In genomic region chr17:81246679-81247338, GRCh38 we compare ENCODE assay signal across 30 cellular contexts. TPM values are rescaled to one million over a fixed set of nuclear protein-coding genes. Genes with fewer than 3 reads are reported as not detected.
DNase-seq lines count a peak whose midpoint lies in the region; ATAC-seq and TF ChIP-seq lines count a peak whose summit lies in the region.
"Had no signal": no experiment of that assay in that cellular context is flagged by ENCODE, and none has a peak within 500 bp of the region (broad histone marks: within the 10 kb centered on the region; RNA-seq: fewer than 3 reads in every experiment).

No MANE protein-coding gene starts in this region.

- TF ChIP-seq CTCF in Caco-2 (IDR thresholded peaks at IDR 0.05; ENCODE audit: insufficient read depth in 1 of 2, low read depth in 1 of 2, low read length in 1 of 2, severe bottlenecking in 1 of 2, unreplicated experiment in 1 of 2) (no peak), WTC11 (IDR thresholded peaks at IDR 0.05) (no peak), right lobe of liver (IDR thresholded peaks at IDR 0.05) (no peak)

- no peaks in the 10 kb centered on the region for H3K4me1 ChIP-seq in Caco-2
- peaks cover 0 to 22% (median 1%) of the 10 kb centered on the region in 4 donors for H3K4me1 ChIP-seq in right lobe of liver
- H3K4me1 ChIP-seq: breast epithelium had no signal

- H3K4me3 Mint-ChIP-seq in Caco-2 (ENCODE audit: unreplicated experiment) (no peak overlapping the region), WTC11 (no peak overlapping the region)
- H3K4me3 Mint-ChIP-seq: activated B cell treated with CpG ODN at 0.5 μM for 24 hours; activated naive CD4-positive, alpha-beta T cell treated with anti-CD3 and anti-CD28 coated beads, Interleukin-2, amount 50 U/mL, for 24 hours; activated T-helper 17 cell treated with anti-CD3 and anti-CD28 coated beads, Interleukin-2, amount 50 U/mL, for 72 hours; memory B cell; nephron progenitor cell had no signal

- no peak overlapping the region for H3K27ac ChIP-seq in right lobe of liver
- H3K27ac ChIP-seq: 22Rv1, breast epithelium, HL-60, ovary, SJSA1 had no signal

- DNase-seq in NCI-H82 (lab: John Stamatoyannopoulos, UW) (peak; percentile 21), NCI-H82 treated with DMSO at 0.1 percent for 48 hours (lab: John Stamatoyannopoulos, UW; ENCODE audit: unreplicated experiment) (no peak), Caco-2 (no peak), WTC11 (ENCODE audit: low spot score) (no peak), right lobe of liver (peak in 2 of 3 donors; percentile 19 to 56)
- DNase-seq: activated B cell treated with CpG ODN at 0.5 μM for 24 hours; activated CD8-positive, alpha-beta memory T cell treated with anti-CD3 and anti-CD28 coated beads, Interleukin-2, amount 50 U/mL, for 4 hours; amygdala; H7; hypothalamus; Karpas-422; left colon; NCI-H1436; NCI-H2081 treated with DMSO at 0.1 percent for 48 hours; NCI-H226; NCI-H69; nephron progenitor cell; ovary; small intestine; stimulated activated naive CD8-positive, alpha-beta T cell treated with anti-CD3 and anti-CD28 coated beads, Interleukin-15, Interleukin-2, amounts not matched to agents 100 U/mL and 50 U/mL, for 24 hours had no signal

- no peaks in the 10 kb centered on the region for H3K27me3 ChIP-seq in Caco-2 (replicated peaks; ENCODE audit: control insufficient read depth, insufficient read depth, low read length)
- H3K27me3 ChIP-seq in right lobe of liver: no peaks in the 10 kb centered on the region
- H3K27me3 ChIP-seq: breast epithelium, ovary, SJSA1 had no signal

- H3K36me3 Mint-ChIP-seq in Caco-2 (ENCODE audit: insufficient read depth, unreplicated experiment) (peaks cover 80% of the 10 kb centered on the region), WTC11 (no peaks in the 10 kb centered on the region)
- H3K36me3 Mint-ChIP-seq: memory B cell had no signal

- no peaks in the 10 kb centered on the region for H3K27me3 Mint-ChIP-seq in Caco-2 (ENCODE audit: insufficient read depth, unreplicated experiment)
- H3K27me3 Mint-ChIP-seq in WTC11 (ENCODE audit: low read depth): no peaks in the 10 kb centered on the region
- H3K27me3 Mint-ChIP-seq: activated B cell treated with CpG ODN at 0.5 μM for 24 hours; activated naive CD4-positive, alpha-beta T cell treated with anti-CD3 and anti-CD28 coated beads, Interleukin-2, amount 50 U/mL, for 24 hours; activated T-helper 17 cell treated with anti-CD3 and anti-CD28 coated beads, Interleukin-2, amount 50 U/mL, for 72 hours; memory B cell had no signal

- H3K27ac Mint-ChIP-seq in Caco-2 (ENCODE audit: unreplicated experiment) (peak overlapping the region; percentile 36), WTC11 (peak overlapping the region; percentile 49; the same call in 1 of the 2 replicates)
- H3K27ac Mint-ChIP-seq: activated B cell treated with CpG ODN at 0.5 μM for 24 hours; activated naive CD4-positive, alpha-beta T cell treated with anti-CD3 and anti-CD28 coated beads, Interleukin-2, amount 50 U/mL, for 24 hours; activated T-helper 17 cell treated with anti-CD3 and anti-CD28 coated beads, Interleukin-2, amount 50 U/mL, for 72 hours; memory B cell had no signal

- H3K36me3 ChIP-seq in Caco-2 (ENCODE audit: control insufficient read depth, insufficient read depth, low read length) (peaks cover 3% of the 10 kb centered on the region; the same call in 1 of the 2 replicates), right lobe of liver (peaks cover 1 to 24% (median 3%) of the 10 kb centered on the region in 4 donors)
- H3K36me3 ChIP-seq: breast epithelium, ovary had no signal

- no TSS peak for BruUV-seq in Caco-2 (replicated peaks; lab: Mats Ljungman, UMichigan)

- ATAC-seq in WTC11: no peak
- ATAC-seq in right lobe of liver: peak in 1 of 4 donors; percentile 3
- no peak for ATAC-seq in GM21737 (IDR thresholded peaks at IDR 0.05; ENCODE audit: unreplicated experiment)
- ATAC-seq in GM19463 (IDR thresholded peaks at IDR 0.05; ENCODE audit: unreplicated experiment): no peak
- no peak for ATAC-seq in HG02763 (IDR thresholded peaks at IDR 0.05; ENCODE audit: unreplicated experiment)
- ATAC-seq: activated T-helper 17 cell treated with anti-CD3 and anti-CD28 coated beads, Interleukin-2, amount 50 U/mL, for 72 hours; left colon; stimulated activated naive CD8-positive, alpha-beta T cell treated with anti-CD3 and anti-CD28 coated beads, Interleukin-15, Interleukin-2, amounts not matched to agents 100 U/mL and 50 U/mL, for 24 hours had no signal

- H3K4me3 ChIP-seq in Caco-2 (ENCODE audit: low read depth, low read length) (no peak overlapping the region), right lobe of liver (no peak overlapping the region)
- H3K4me3 ChIP-seq: breast epithelium, ovary, SJSA1 had no signal

- H3K4me1 Mint-ChIP-seq in Caco-2 (ENCODE audit: low read depth, unreplicated experiment) (peaks cover 6% of the 10 kb centered on the region), WTC11 (peaks cover 9% of the 10 kb centered on the region)

- POLR2A ChIA-PET in Caco-2 (lab: Charles Lee) (no interaction called here), WTC11 (lab: Charles Lee) (no interaction called here)

- 98% methylated on average over 10 of the region's 28 CpGs for WGBS in right lobe of liver (ENCODE audit: insufficient coverage, low coverage, low lambda C conversion rate, missing lambda C conversion rate)

- intact Hi-C loops in Caco-2 (cut with micrococcal nuclease; ENCODE audit: unreplicated experiment) (no loop called here), right lobe of liver (cut with DNase I) (loop anchor here in 1 of 2 donors (10.0 kb wide), 1 partner anchor 222 kb away; no protein-coding TSS in a partner anchor)

- no peaks in the 10 kb centered on the region for H3K9me3 Mint-ChIP-seq in Caco-2 (ENCODE audit: unreplicated experiment)
- no peaks in the 10 kb centered on the region for H3K9me3 Mint-ChIP-seq in WTC11
- H3K9me3 Mint-ChIP-seq: activated B cell treated with CpG ODN at 0.5 μM for 24 hours; activated naive CD4-positive, alpha-beta T cell treated with anti-CD3 and anti-CD28 coated beads, Interleukin-2, amount 50 U/mL, for 24 hours; activated T-helper 17 cell treated with anti-CD3 and anti-CD28 coated beads, Interleukin-2, amount 50 U/mL, for 72 hours; memory B cell; nephron progenitor cell had no signal

- H3K9me3 ChIP-seq in Caco-2 (peaks cover 6% of the 10 kb centered on the region; the same call in 1 of the 2 replicates), right lobe of liver (no peaks in the 10 kb centered on the region)
- H3K9me3 ChIP-seq: breast epithelium, ovary had no signal

- CTCF ChIA-PET in Caco-2 (lab: Charles Lee): interaction anchor here (0.6 kb wide), 1 partner anchor 1505 kb away, joined by 3 read pairs; no protein-coding TSS in a partner anchor
- CTCF ChIA-PET in WTC11 (lab: Charles Lee): no interaction called here

- TF ChIP-seq POLR2A in right lobe of liver (IDR thresholded peaks at IDR 0.05): no peak

TF ChIP-seq in WTC11, 78 proteins besides CTCF, POLR2A, EP300 and RAD21 (continues in another document):
- TF ChIP-seq PRRX2 (CRISPR knock-in tag; IDR thresholded peaks at IDR 0.05) (no peak), ATF1 (CRISPR knock-in tag; IDR thresholded peaks at IDR 0.05) (no peak), ZNF396 (CRISPR knock-in tag; IDR thresholded peaks at IDR 0.05; ENCODE audit: borderline replicate concordance) (no peak), GRHL2 (CRISPR knock-in tag; IDR thresholded peaks at IDR 0.05; ENCODE audit: insufficient replicate concordance, severe bottlenecking) (no peak)
- TF ChIP-seq, protein P1, sequence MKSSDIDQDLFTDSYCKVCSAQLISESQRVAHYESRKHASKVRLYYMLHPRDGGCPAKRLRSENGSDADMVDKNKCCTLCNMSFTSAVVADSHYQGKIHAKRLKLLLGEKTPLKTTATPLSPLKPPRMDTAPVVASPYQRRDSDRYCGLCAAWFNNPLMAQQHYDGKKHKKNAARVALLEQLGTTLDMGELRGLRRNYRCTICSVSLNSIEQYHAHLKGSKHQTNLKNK (CRISPR knock-in tag; IDR thresholded peaks at IDR 0.05): no peak
- TF ChIP-seq, protein P2, sequence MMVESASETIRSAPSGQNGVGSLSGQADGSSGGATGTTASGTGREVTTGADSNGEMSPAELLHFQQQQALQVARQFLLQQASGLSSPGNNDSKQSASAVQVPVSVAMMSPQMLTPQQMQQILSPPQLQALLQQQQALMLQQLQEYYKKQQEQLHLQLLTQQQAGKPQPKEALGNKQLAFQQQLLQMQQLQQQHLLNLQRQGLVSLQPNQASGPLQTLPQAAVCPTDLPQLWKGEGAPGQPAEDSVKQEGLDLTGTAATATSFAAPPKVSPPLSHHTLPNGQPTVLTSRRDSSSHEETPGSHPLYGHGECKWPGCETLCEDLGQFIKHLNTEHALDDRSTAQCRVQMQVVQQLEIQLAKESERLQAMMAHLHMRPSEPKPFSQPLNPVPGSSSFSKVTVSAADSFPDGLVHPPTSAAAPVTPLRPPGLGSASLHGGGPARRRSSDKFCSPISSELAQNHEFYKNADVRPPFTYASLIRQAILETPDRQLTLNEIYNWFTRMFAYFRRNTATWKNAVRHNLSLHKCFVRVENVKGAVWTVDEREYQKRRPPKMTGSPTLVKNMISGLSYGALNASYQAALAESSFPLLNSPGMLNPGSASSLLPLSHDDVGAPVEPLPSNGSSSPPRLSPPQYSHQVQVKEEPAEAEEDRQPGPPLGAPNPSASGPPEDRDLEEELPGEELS (CRISPR knock-in tag; IDR thresholded peaks at IDR 0.05): no peak

RNA-seq across cellular contexts. Expression of gene NDUFAF8, which starts 7.7 kb away (rescaled TPM):
- total RNA-seq in Caco-2 (2022) (65.0 and 66.7 TPM in 2 replicates), WTC11 (2021) (58.6 to 73.0 TPM (median 59.9 TPM) in 3 replicates), right lobe of liver (10 to 100 TPM; 15.7 to 35.9 (median 23.3) TPM)

RNA-seq across cellular contexts. Expression of gene TEPSIN, which starts 8.0 kb away (rescaled TPM):
- total RNA-seq in Caco-2 (2022) (38.7 and 40.3 TPM in 2 replicates), WTC11 (2021) (32.2 to 40.7 TPM (median 35.4 TPM) in 3 replicates), right lobe of liver (10 to 100 TPM; 11.9 to 27.6 (median 18.1) TPM)

RNA-seq across cellular contexts. Expression of gene CEP131, which starts 24.0 kb away (rescaled TPM):
- total RNA-seq in Caco-2 (2022) (28.4 and 29.4 TPM in 2 replicates), WTC11 (2021) (32.4 to 35.2 TPM (median 34.3 TPM) in 3 replicates), right lobe of liver (1 to 10 TPM; 1.5 to 4.3 (median 2.1) TPM)

RNA-seq across cellular contexts. Expression of gene SLC38A10, which starts 48.3 kb away (rescaled TPM):
- total RNA-seq in Caco-2 (2022) (131 and 137 TPM in 2 replicates), WTC11 (2021) (47.0 to 62.4 TPM (median 53.9 TPM) in 3 replicates), right lobe of liver (100 to 1,000 TPM in 1 of 6 experiments, 10 to 100 TPM in 5; 60.9 to 104 (median 86.1) TPM)

Comparison
In these comparisons a context has a peak if more than half of its experiments do, and no peak if none do; other contexts are left out.
1. DNase-seq: peak in NCI-H82 (single experiment) and right lobe of liver (2 of 3); none in NCI-H82 treated with DMSO at 0.1 percent for 48 hours (single experiment), Caco-2 (0 of 2) and WTC11 (single experiment).